8 cellular contexts compared by ENCODE assay signal in the genomic region with DNA sequence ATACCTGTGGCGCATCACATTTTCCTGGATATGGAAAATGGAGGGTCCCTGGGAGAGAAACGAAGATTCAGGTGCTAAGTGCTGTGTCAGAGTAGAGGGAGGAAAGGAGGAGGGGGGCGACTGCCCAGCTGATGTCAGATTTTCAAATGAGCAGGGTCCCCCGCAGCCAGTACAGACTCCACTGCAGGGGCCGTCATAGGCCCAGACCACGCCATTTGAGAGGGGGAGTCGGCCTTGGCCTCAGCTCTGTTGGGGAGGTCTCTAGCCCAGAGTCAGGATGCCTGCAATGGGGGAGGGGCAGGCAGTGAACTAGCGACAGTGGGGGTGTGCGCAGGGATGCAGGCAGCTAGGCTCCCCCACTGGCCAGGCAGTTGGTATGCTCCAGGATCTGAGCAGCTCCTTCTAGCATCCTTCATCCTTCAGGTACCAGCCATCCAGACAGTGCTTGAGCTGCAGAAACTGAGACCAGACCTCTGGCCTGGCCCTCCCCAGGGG.
A peak's percentile ranks its signal among the peaks of the same experiment; 100 is the strongest.
DNase-seq lines count a peak whose midpoint lies in the region; ATAC-seq and TF ChIP-seq lines count a peak whose summit lies in the region.

A gene (minus strand): TSS at position 148 of the 495 bp plus-strand sequence. CDS start 229 bp downstream, outside the sequence.
A gene (plus strand): TSS at position 400 of the 495 bp plus-strand sequence. CDS start 620 bp downstream, outside the sequence.

- no peaks in the 10 kb centered on the region for H3K9me2 ChIP-seq in DOHH2 (replicated peaks; ENCODE audit: control insufficient read depth, low read length)

- H4K20me1 ChIP-seq in DOHH2 (ENCODE audit: control insufficient read depth, insufficient read depth, low read depth, low read length): no peaks in the 10 kb centered on the region

- H3K4me1 ChIP-seq in DOHH2 (ENCODE audit: control insufficient read depth, low read length) (peaks cover 49% of the 10 kb centered on the region), NT2/D1 (ENCODE audit: insufficient read depth, insufficient read length) (peaks cover 17% of the 10 kb centered on the region), muscle layer of colon (ENCODE audit: insufficient read depth, low read length) (peaks cover 37% of the 10 kb centered on the region)

- peak within 1 kb of the TSS; percentile 92 for H3K4me3 ChIP-seq in DOHH2 (ENCODE audit: low read length)
- H3K4me3 ChIP-seq in NT2/D1 (ENCODE audit: insufficient read length, low read depth): peak within 1 kb of the TSS; percentile 72
- H3K4me3 ChIP-seq in muscle layer of colon (ENCODE audit: low read depth in 1 of 2, low read length in 2 of 2): peak within 1 kb of the TSS; percentile 51 to 90

- peaks cover 31% of the 10 kb centered on the region for H3F3A ChIP-seq in DOHH2 (ENCODE audit: control insufficient read depth, insufficient read depth)

- DNase-seq in NT2/D1 (ENCODE audit: low read depth, low spot score) (peak; percentile 99), ecto neural progenitor cell (ENCODE audit: low spot score) (peak; percentile 88), NCI-H774 (lab: John Stamatoyannopoulos, UW) (no peak)

- no peak within 1 kb of the TSS for H3K27ac ChIP-seq in DOHH2 (ENCODE audit: low read depth, low read length)
- peak within 1 kb of the TSS; percentile 90 for H3K27ac ChIP-seq in muscle layer of colon (ENCODE audit: low read depth, low read length)

- H3K27me3 ChIP-seq in DOHH2 (ENCODE audit: control insufficient read depth, low read length) (no peaks in the 10 kb centered on the region), NT2/D1 (ENCODE audit: insufficient read depth, insufficient read length) (no peaks in the 10 kb centered on the region), muscle layer of colon (ENCODE audit: control insufficient read depth in 1 of 2, insufficient read depth in 2 of 2, low read length in 2 of 2) (no peaks in the 10 kb centered on the region)

- peaks cover 18% of the 10 kb centered on the region for H3K79me2 ChIP-seq in DOHH2 (ENCODE audit: control insufficient read depth, low read length)

- TF ChIP-seq CTCF in DOHH2 (IDR thresholded peaks at IDR 0.05; ENCODE audit: low read depth, low read length, poor library complexity, severe bottlenecking): no peak

- H3K9me3 ChIP-seq in DOHH2 (ENCODE audit: control insufficient read depth, insufficient read depth, low read length) (no peaks in the 10 kb centered on the region), NT2/D1 (ENCODE audit: insufficient read depth, low read length) (no peaks in the 10 kb centered on the region), muscle layer of colon (ENCODE audit: low read length) (no peaks in the 10 kb centered on the region)

- ATAC-seq in HG02852 (IDR thresholded peaks at IDR 0.05; ENCODE audit: unreplicated experiment) (no peak), GM19467 (IDR thresholded peaks at IDR 0.05; ENCODE audit: unreplicated experiment) (no peak), HG02623 (IDR thresholded peaks at IDR 0.05; ENCODE audit: unreplicated experiment) (no peak)

- H3K4me2 ChIP-seq in DOHH2 (ENCODE audit: low read length): peak within 1 kb of the TSS; percentile 99

- peak within 1 kb of the TSS; percentile 97 for H3K9ac ChIP-seq in NT2/D1 (ENCODE audit: insufficient read length, low read depth)
- peak within 1 kb of the TSS; percentile 14 for H3K9ac ChIP-seq in muscle layer of colon (ENCODE audit: low read length)

- peaks cover 52% of the 10 kb centered on the region for H3K36me3 ChIP-seq in DOHH2 (ENCODE audit: control insufficient read depth, low read length)
- H3K36me3 ChIP-seq in NT2/D1 (ENCODE audit: insufficient read depth, insufficient read length, low read length): peaks cover 44% of the 10 kb centered on the region
- H3K36me3 ChIP-seq in muscle layer of colon (ENCODE audit: insufficient read depth, low read length): peaks cover 8% of the 10 kb centered on the region
